25 cellular contexts compared by ENCODE assay signal in genomic region chr5:158785397-158785796, GRCh38.
A peak's percentile ranks its signal among the peaks of the same experiment; 100 is the strongest.
DNase-seq lines count a peak whose midpoint lies in the region; ATAC-seq, FAIRE-seq and TF ChIP-seq lines count a peak whose summit lies in the region.
"Had no signal": no experiment of that assay in that cellular context is flagged by ENCODE, and none has a peak within 500 bp of the region (broad histone marks: within the 10 kb centered on the region; RNA-seq: fewer than 3 reads in every experiment).

No MANE protein-coding gene starts in this region.

- H3K27ac ChIP-seq in Karpas-422 (ENCODE audit: low read length) (peak overlapping the region; percentile 7; the same call in 1 of the 2 replicates), endothelial cell of umbilical vein (ENCODE audit: insufficient read depth, low read depth, low read length) (no peak overlapping the region), colonic mucosa (no peak overlapping the region)
- H3K27ac ChIP-seq: neutrophil, prostate gland had no signal

- BruUV-seq in endothelial cell of umbilical vein (replicated peaks; lab: Mats Ljungman, UMichigan): no TSS peak

- DNase-seq in AG20443 (ENCODE audit: low spot score) (peak; percentile 27), Karpas-422 (no peak), endothelial cell of umbilical vein (ENCODE audit: low read depth, low spot score) (no peak), sciatic nerve (ENCODE audit: low spot score) (no peak), iPS-NIHi7 (ENCODE audit: extremely low spot score) (no peak), amniotic stem cell (lab: John Stamatoyannopoulos, UW) (no peak), colonic mucosa (no peak)
- DNase-seq in stimulated activated CD4-positive, alpha-beta T cell treated with anti-CD3 and anti-CD28 coated beads, Interleukin-15, amount 100 ng/mL, for 24 hours: no peak
- DNase-seq: activated CD4-positive, alpha-beta T cell treated with anti-CD3 and anti-CD28 coated beads, Interleukin-2, amount 50 U/mL, for 4 hours; activated CD4-positive, CD25-positive, alpha-beta regulatory T cell; CD8-positive, alpha-beta T cell; DMS 273 treated with DMSO at 0.1 percent for 48 hours; effector CD8-positive, alpha-beta T cell; NCI-H1417 treated with DMSO at 0.1 percent for 48 hours; NCI-H446; OCI-M1; SHP77; stimulated activated CD4-positive, alpha-beta T cell treated with anti-CD3 and anti-CD28 coated beads, Interleukin-2, amount 100 ng/mL, for 24 hours; substantia nigra had no signal

- H3K36me3 ChIP-seq in Karpas-422 (ENCODE audit: insufficient read depth, low read length) (peaks cover 35% of the 10 kb centered on the region; the same call in 1 of the 2 replicates), endothelial cell of umbilical vein (ENCODE audit: control insufficient read depth in 2 of 2, extremely low read depth in 1 of 2, insufficient read depth in 2 of 2, low read length in 2 of 2) (no peaks in the 10 kb centered on the region), colonic mucosa (no peaks in the 10 kb centered on the region)
- H3K36me3 ChIP-seq: neutrophil, prostate gland had no signal

- intact Hi-C loops in endothelial cell of umbilical vein (cut with micrococcal nuclease) (no loop called here), sciatic nerve (cut with DNase I) (no loop called here), colonic mucosa (cut with DNase I) (no loop called here)

- peaks cover 69% of the 10 kb centered on the region for H3K79me2 ChIP-seq in Karpas-422 (ENCODE audit: low read length)
- no peaks in the 10 kb centered on the region for H3K79me2 ChIP-seq in endothelial cell of umbilical vein (ENCODE audit: control insufficient read depth, insufficient read depth, low read length)

- no peaks in the 10 kb centered on the region for H4K20me1 ChIP-seq in Karpas-422 (ENCODE audit: insufficient read depth, low read depth, low read length)
- H4K20me1 ChIP-seq in endothelial cell of umbilical vein (replicated peaks; ENCODE audit: control insufficient read depth, extremely low read depth, insufficient read depth, low read length): no peaks in the 10 kb centered on the region

- H3K4me1 ChIP-seq in Karpas-422 (ENCODE audit: low read length) (peaks cover 63% of the 10 kb centered on the region), endothelial cell of umbilical vein (ENCODE audit: control insufficient read depth, extremely low read depth, insufficient read depth, low read length) (no peaks in the 10 kb centered on the region), colonic mucosa (no peaks in the 10 kb centered on the region)
- H3K4me1 ChIP-seq: prostate gland had no signal

- no peaks in the 10 kb centered on the region for H3K9me1 ChIP-seq in endothelial cell of umbilical vein (replicated peaks; ENCODE audit: control insufficient read depth, extremely low read depth, insufficient read depth, low read length)

- H3K9ac ChIP-seq in Karpas-422 (ENCODE audit: low read length) (no peak overlapping the region), endothelial cell of umbilical vein (replicated peaks; ENCODE audit: extremely low read depth, insufficient read depth, low read length) (no peak overlapping the region), colonic mucosa (ENCODE audit: low read depth in 2 of 2, low read length in 2 of 2) (no peak overlapping the region)

- CTCF ChIA-PET in endothelial cell of umbilical vein (lab: Charles Lee): interaction anchor here (1.0 kb wide), 1 partner anchor 33 kb away, joined by 3 read pairs; no protein-coding TSS in a partner anchor

- H3K4me3 ChIP-seq in Karpas-422 (ENCODE audit: low read length) (no peak overlapping the region), endothelial cell of umbilical vein (replicated peaks in 1 of 3; ENCODE audit: insufficient read depth in 1 of 3, low read depth in 1 of 3, low read length in 3 of 3) (no peak overlapping the region), colonic mucosa (no peak overlapping the region)
- H3K4me3 ChIP-seq: lung, prostate gland, skin epidermis had no signal

- no peak overlapping the region for H2AFZ ChIP-seq in Karpas-422 (ENCODE audit: low read length)
- H2AFZ ChIP-seq in endothelial cell of umbilical vein (ENCODE audit: low read depth, low read length): no peak overlapping the region

- no peak for TF ChIP-seq POLR2A in endothelial cell of umbilical vein (IDR thresholded peaks at IDR 0.05; ENCODE audit: low read depth, low read length)

- H3K9me3 ChIP-seq in Karpas-422 (ENCODE audit: low read length) (no peaks in the 10 kb centered on the region), endothelial cell of umbilical vein (replicated peaks; ENCODE audit: control insufficient read depth, insufficient read depth, low read length) (no peaks in the 10 kb centered on the region), colonic mucosa (no peaks in the 10 kb centered on the region)
- H3K9me3 ChIP-seq: neutrophil, prostate gland had no signal

- H3K4me2 ChIP-seq in Karpas-422 (ENCODE audit: low read depth, low read length, poor library complexity, severe bottlenecking): no peak overlapping the region
- no peak overlapping the region for H3K4me2 ChIP-seq in endothelial cell of umbilical vein (ENCODE audit: insufficient read depth, low read length)

- POLR2A ChIA-PET in endothelial cell of umbilical vein (lab: Charles Lee): no interaction called here

- H3K27me3 ChIP-seq in Karpas-422 (ENCODE audit: low read length) (no peaks in the 10 kb centered on the region), endothelial cell of umbilical vein (ENCODE audit: control insufficient read depth in 2 of 2, insufficient read depth in 2 of 2, low read length in 2 of 2) (no peaks in the 10 kb centered on the region), colonic mucosa (no peaks in the 10 kb centered on the region)
- H3K27me3 ChIP-seq: neutrophil had no signal

- FAIRE-seq in endothelial cell of umbilical vein (lab: Jason Lieb, UNC): peak; percentile 31
- FAIRE-seq: GM19239, urothelium cell line had no signal

- ATAC-seq in sciatic nerve: peak; percentile 69
- ATAC-seq: CD8-positive, alpha-beta T cell had no signal

- no peaks in the 10 kb centered on the region for H3K9me2 ChIP-seq in Karpas-422 (replicated peaks; ENCODE audit: insufficient read depth, low read length)

- TF ChIP-seq CTCF in endothelial cell of umbilical vein (IDR thresholded peaks at IDR 0.05; ENCODE audit: extremely low read depth in 1 of 2, insufficient read depth in 1 of 2, low read depth in 1 of 2, low read length in 2 of 2): no peak
- TF ChIP-seq CTCF in colonic mucosa (IDR thresholded peaks at IDR 0.05): no peak

- dilution Hi-C loops in endothelial cell of umbilical vein (cut with MboI; ENCODE audit: extremely low pct_ligation_motif_present, low sequenced_read_pairs): no loop called here

TF ChIP-seq in endothelial cell of umbilical vein, 7 proteins besides CTCF, POLR2A, EP300 and RAD21:
- TF ChIP-seq GATA2 (IDR thresholded peaks at IDR 0.05; ENCODE audit: insufficient read depth, insufficient read length, low read depth, low read length) (no peak), POLR2AphosphoS5 (IDR thresholded peaks at IDR 0.05; ENCODE audit: insufficient read depth, low read depth, low read length) (no peak), FOS (IDR thresholded peaks at IDR 0.05; ENCODE audit: borderline replicate concordance, insufficient read depth, low read length) (no peak)
